Comparison of ENCODE assay signal across 28 cellular contexts in the genomic region with DNA sequence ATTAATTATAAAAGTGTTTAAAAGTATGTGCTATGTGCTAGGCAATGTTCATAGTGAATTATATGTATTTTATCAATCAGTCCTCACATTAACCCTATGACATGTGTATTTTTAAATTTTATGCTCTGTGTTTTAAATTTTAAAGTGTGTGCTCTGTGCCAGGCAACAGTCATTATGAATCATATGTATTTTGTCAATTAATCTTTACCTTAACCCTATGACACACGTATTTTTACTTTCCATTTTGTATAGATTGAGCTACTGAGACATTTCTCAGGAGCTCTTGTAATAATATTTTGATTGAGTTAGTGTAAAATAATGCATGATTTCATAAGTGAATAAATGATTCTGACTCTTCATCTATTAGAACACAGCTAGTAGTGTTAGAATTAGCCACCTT.
"Had no signal": no experiment of that assay in that cellular context is flagged by ENCODE, and none has a peak within 500 bp of the region (broad histone marks: within the 10 kb centered on the region; RNA-seq: fewer than 3 reads in every experiment).

No MANE protein-coding gene starts in this region.

- H3K27ac ChIP-seq: coronary artery, dorsolateral prefrontal cortex, epithelial cell of prostate, esophagus muscularis mucosa, hepatocyte, pancreas, right lobe of liver, spleen, tibial artery, upper lobe of left lung, uterus had no signal

- FAIRE-seq: kidney, pancreas had no signal

- H3K27me3 ChIP-seq: dorsolateral prefrontal cortex, esophagus muscularis mucosa, hepatocyte, pancreas, right lobe of liver, spleen, tibial artery, upper lobe of left lung, uterus had no signal

- H3K4me1 ChIP-seq: esophagus muscularis mucosa, pancreas, right lobe of liver, spleen, tibial artery, upper lobe of left lung, uterus had no signal

- H3K4me2 ChIP-seq: hepatocyte had no signal

- H3K27ac Mint-ChIP-seq: naive B cell; nephron; stimulated activated memory B cell treated with anti-CD40 and anti-IgM and Interleukin-4, amounts not matched to agents 10 μg/mL and 1 μg/mL and 100 μg/mL, for 72 hours; stimulated activated naive CD8-positive, alpha-beta T cell treated with anti-CD3 and anti-CD28 coated beads, Interleukin-15, Interleukin-2, amounts not matched to agents 100 ng/mL and 50 ng/mL, for 24 hours had no signal

- H3K9me3 ChIP-seq: esophagus muscularis mucosa, pancreas, right lobe of liver, spleen, tibial artery, upper lobe of left lung, uterus had no signal

- H3K36me3 ChIP-seq: esophagus muscularis mucosa, pancreas, right lobe of liver, spleen, tibial artery, upper lobe of left lung, uterus had no signal

- H3K79me2 ChIP-seq: hepatocyte had no signal

- H3K4me1 Mint-ChIP-seq: naive B cell; stimulated activated memory B cell treated with anti-CD40 and anti-IgM and Interleukin-4, amounts not matched to agents 10 μg/mL and 1 μg/mL and 100 μg/mL, for 72 hours had no signal

- ATAC-seq: left ventricle myocardium superior; pancreas; right lobe of liver; stimulated activated memory B cell treated with anti-CD40 and anti-IgM and Interleukin-4, amounts not matched to agents 10 μg/mL and 1 μg/mL and 100 μg/mL, for 72 hours had no signal

- H3K9me3 Mint-ChIP-seq: naive B cell; nephron; stimulated activated memory B cell treated with anti-CD40 and anti-IgM and Interleukin-4, amounts not matched to agents 10 μg/mL and 1 μg/mL and 100 μg/mL, for 72 hours; stimulated activated naive CD8-positive, alpha-beta T cell treated with anti-CD3 and anti-CD28 coated beads, Interleukin-15, Interleukin-2, amounts not matched to agents 100 ng/mL and 50 ng/mL, for 24 hours had no signal

- H3K36me3 Mint-ChIP-seq: naive B cell; stimulated activated memory B cell treated with anti-CD40 and anti-IgM and Interleukin-4, amounts not matched to agents 10 μg/mL and 1 μg/mL and 100 μg/mL, for 72 hours had no signal

- DNase-seq: dorsolateral prefrontal cortex; effector CD8-positive, alpha-beta T cell; foreskin fibroblast; kidney; left colon; left ventricle myocardium superior; mesendoderm; naive B cell; occipital lobe; pancreas; retina; right lobe of liver; spleen; stimulated activated CD4-positive, alpha-beta T cell treated with anti-CD3 and anti-CD28 coated beads, Interleukin-15, amount 100 ng/mL, for 24 hours; stimulated activated CD4-positive, alpha-beta T cell treated with anti-CD3 and anti-CD28 coated beads, Interleukin-1b, Interleukin-23, amount 100 ng/mL, for 48 hours; stimulated activated CD4-positive, alpha-beta T cell treated with anti-CD3 and anti-CD28 coated beads, Interleukin-4, amount 100 ng/mL, for 24 hours; tibial artery; upper lobe of left lung; uterus had no signal

- H3K4me3 Mint-ChIP-seq: naive B cell; nephron; stimulated activated memory B cell treated with anti-CD40 and anti-IgM and Interleukin-4, amounts not matched to agents 10 μg/mL and 1 μg/mL and 100 μg/mL, for 72 hours; stimulated activated naive CD8-positive, alpha-beta T cell treated with anti-CD3 and anti-CD28 coated beads, Interleukin-15, Interleukin-2, amounts not matched to agents 100 ng/mL and 50 ng/mL, for 24 hours had no signal

- H2AFZ ChIP-seq: hepatocyte had no signal

- H3K4me3 ChIP-seq: coronary artery, dorsolateral prefrontal cortex, esophagus muscularis mucosa, hepatocyte, lung, pancreas, right lobe of liver, spleen, tibial artery, upper lobe of left lung, uterus had no signal

- H3K27me3 Mint-ChIP-seq: naive B cell; progenitor cell of endocrine pancreas; stimulated activated memory B cell treated with anti-CD40 and anti-IgM and Interleukin-4, amounts not matched to agents 10 μg/mL and 1 μg/mL and 100 μg/mL, for 72 hours; stimulated activated naive CD8-positive, alpha-beta T cell treated with anti-CD3 and anti-CD28 coated beads, Interleukin-15, Interleukin-2, amounts not matched to agents 100 ng/mL and 50 ng/mL, for 24 hours had no signal
